In genomic region chr15:89442671-89443307, GRCh38 we compare ENCODE assay signal across 1 cellular context.
TF ChIP-seq lines count a peak whose summit lies in the region.

No MANE protein-coding gene starts in this region.

TF ChIP-seq in GM12878, 131 proteins besides CTCF, POLR2A, EP300 and RAD21 (continued from another document):
- no peak for TF ChIP-seq ZNF687 (IDR thresholded peaks at IDR 0.05)
